ENCODE assay signal across 10 cellular contexts in the genomic region with DNA sequence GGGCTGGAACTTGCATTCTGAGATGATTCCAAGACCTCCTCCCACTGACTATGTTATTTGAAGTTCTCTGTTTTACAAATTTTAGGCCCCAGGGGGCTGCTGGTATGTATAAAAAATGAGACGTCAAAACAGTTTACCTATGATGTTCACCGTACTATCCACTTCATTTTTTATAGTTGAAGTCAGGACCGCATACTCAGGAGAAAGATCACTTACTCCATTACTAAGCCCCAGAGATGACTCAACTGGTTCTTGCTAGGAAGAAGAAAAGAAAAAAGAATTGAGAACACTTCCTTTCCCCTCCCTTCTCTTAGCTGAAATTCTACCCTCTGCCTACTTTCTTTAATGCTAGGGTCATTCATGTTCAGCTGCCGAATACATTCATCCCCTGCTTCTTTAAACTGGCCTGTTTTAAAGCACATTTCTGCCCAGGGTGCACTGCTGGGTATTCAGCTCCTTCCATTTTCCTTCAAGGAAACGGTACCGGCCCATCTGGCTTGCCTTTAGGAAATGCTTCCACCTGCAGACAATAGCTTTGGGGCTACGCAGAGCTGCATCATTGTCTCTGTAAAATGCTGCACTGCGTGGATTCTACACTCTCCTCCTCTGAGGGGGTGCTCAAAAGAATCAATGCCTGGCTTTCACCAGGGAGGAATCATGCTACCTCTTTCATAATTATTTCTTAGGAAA.
DNase-seq lines count a peak whose midpoint lies in the region; ATAC-seq and TF ChIP-seq lines count a peak whose summit lies in the region.
"Had no signal": no experiment of that assay in that cellular context is flagged by ENCODE, and none has a peak within 500 bp of the region (broad histone marks: within the 10 kb centered on the region; RNA-seq: fewer than 3 reads in every experiment).

No MANE protein-coding gene starts in this region.

- peak; percentile 77 for DNase-seq in EH (ENCODE audit: low read depth)
- DNase-seq in RWPE2 (ENCODE audit: low spot score): no peak
- DNase-seq in epithelial cell of esophagus (ENCODE audit: low read depth): peak; percentile 84
- DNase-seq in NCI-H1048 (lab: John Stamatoyannopoulos, UW): no peak
- DNase-seq in NCI-H2196 treated with DMSO at 0.1 percent for 48 hours (lab: John Stamatoyannopoulos, UW; ENCODE audit: unreplicated experiment): no peak
- DNase-seq in NCI-H2081 (lab: John Stamatoyannopoulos, UW): no peak
- DNase-seq: amygdala, upper lobe of left lung had no signal

- H3K9ac ChIP-seq in rectal smooth muscle tissue (ENCODE audit: low read length): no peak overlapping the region

- H3K4me3 ChIP-seq in RWPE2 (ENCODE audit: severe bottlenecking) (no peak overlapping the region), epithelial cell of esophagus (ENCODE audit: low read length) (no peak overlapping the region), rectal smooth muscle tissue (ENCODE audit: low read length) (no peak overlapping the region)
- H3K4me3 ChIP-seq: upper lobe of left lung had no signal

- H3K4me1 ChIP-seq in RWPE2 (ENCODE audit: insufficient read depth, poor library complexity, severe bottlenecking) (peaks cover 29% of the 10 kb centered on the region), rectal smooth muscle tissue (ENCODE audit: control insufficient read depth, insufficient read depth, low read length) (peaks cover 3% of the 10 kb centered on the region)

- no peaks in the 10 kb centered on the region for H3K9me3 ChIP-seq in RWPE2 (ENCODE audit: severe bottlenecking)
- H3K9me3 ChIP-seq: upper lobe of left lung had no signal

- H3K27me3 ChIP-seq in RWPE2 (ENCODE audit: insufficient read depth, poor library complexity, severe bottlenecking) (no peaks in the 10 kb centered on the region), rectal smooth muscle tissue (ENCODE audit: control insufficient read depth, insufficient read depth, low read length) (no peaks in the 10 kb centered on the region)
- H3K27me3 ChIP-seq: upper lobe of left lung had no signal

- ATAC-seq in RWPE2 (ENCODE audit: low read depth): peak; percentile 84
- ATAC-seq in GM21515 (IDR thresholded peaks at IDR 0.05; ENCODE audit: unreplicated experiment): no peak

- H3K27ac ChIP-seq in RWPE2 (ENCODE audit: poor library complexity, severe bottlenecking): peak overlapping the region; percentile 43
- H3K27ac ChIP-seq in rectal smooth muscle tissue (ENCODE audit: low read depth, low read length): peak overlapping the region; percentile 33

- peaks cover 39% of the 10 kb centered on the region for H3K36me3 ChIP-seq in RWPE2 (ENCODE audit: low read depth)
- H3K36me3 ChIP-seq in rectal smooth muscle tissue (ENCODE audit: control insufficient read depth, insufficient read depth, low read length): peaks cover 20% of the 10 kb centered on the region

- no peak for TF ChIP-seq CTCF in RWPE2 (IDR thresholded peaks at IDR 0.05; ENCODE audit: poor library complexity, severe bottlenecking)
- TF ChIP-seq CTCF in epithelial cell of esophagus (IDR thresholded peaks at IDR 0.05; ENCODE audit: insufficient read depth, low read depth, low read length, missing control alignments): no peak

Comparison
In these comparisons a context has a peak if more than half of its experiments do, and no peak if none do; other contexts are left out.
1. DNase-seq: peak in EH (single experiment) and epithelial cell of esophagus (single experiment); none in RWPE2 (single experiment), NCI-H1048 (single experiment), NCI-H2196 treated with DMSO at 0.1 percent for 48 hours (single experiment) and NCI-H2081 (0 of 2).